Comparison of ENCODE assay signal across 17 cellular contexts in the genomic region with DNA sequence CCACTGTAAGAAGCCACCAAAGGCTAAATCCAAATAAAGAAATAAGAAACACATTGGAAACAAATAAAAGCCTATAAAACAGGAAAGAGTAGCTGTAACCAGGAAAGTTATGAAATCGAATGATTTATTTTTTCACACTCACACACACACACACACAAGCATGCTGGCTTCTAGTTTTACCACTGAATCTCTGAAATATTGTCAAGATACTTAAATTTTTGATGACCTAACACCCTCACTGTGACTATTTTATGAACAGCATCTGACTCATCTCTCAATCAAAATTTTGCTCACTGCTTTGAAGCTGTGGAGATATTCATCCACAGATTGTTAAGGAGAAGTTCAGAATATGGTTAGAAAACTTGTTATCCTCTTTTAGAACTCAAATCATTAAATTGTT. TPM values are rescaled to one million over a fixed set of nuclear protein-coding genes. Genes with fewer than 3 reads are reported as not detected.
"Had no signal": no experiment of that assay in that cellular context is flagged by ENCODE, and none has a peak within 500 bp of the region (broad histone marks: within the 10 kb centered on the region; RNA-seq: fewer than 3 reads in every experiment).

No MANE protein-coding gene starts in this region.

- H3K36me3 ChIP-seq: esophagus muscularis mucosa, sigmoid colon, suprapubic skin had no signal

- H3K4me1 ChIP-seq: esophagus muscularis mucosa, psoas muscle, sigmoid colon, suprapubic skin had no signal

- H3K4me3 ChIP-seq: esophagus muscularis mucosa, psoas muscle, sigmoid colon, suprapubic skin had no signal

- H3K27ac ChIP-seq: esophagus muscularis mucosa, psoas muscle, sigmoid colon, suprapubic skin had no signal

- ATAC-seq: activated CD4-positive, CD25-positive, alpha-beta regulatory T cell treated with anti-CD3 and anti-CD28 coated beads, Interleukin-2, amount 50 U/mL, for 24 hours; left lobe of liver; natural killer cell treated with Interleukin-12 subunit alpha and Interleukin-12 subunit beta and Interleukin-15 and Interleukin-18, amount 100 ng/mL, for 72 hours; psoas muscle had no signal

- DNase-seq: activated effector memory CD4-positive, alpha-beta T cell treated with anti-CD3 and anti-CD28 coated beads, Interleukin-2, amount 50 U/mL, for 16 hours; activated T-cell treated with anti-CD3 and anti-CD28 coated beads, Interleukin-2, amount 50 U/mL, for 1 hour; amygdala; foreskin melanocyte; head of caudate nucleus; mammary epithelial cell; occipital lobe; psoas muscle; sigmoid colon; stimulated activated CD4-positive, alpha-beta T cell treated with anti-CD3 and anti-CD28 coated beads, Interleukin-12 subunit alpha, Interleukin-12 subunit beta, amount 100 ng/mL, for 4 hours; stimulated activated naive CD4-positive, alpha-beta T cell had no signal

- H3K27me3 ChIP-seq: esophagus muscularis mucosa, sigmoid colon, suprapubic skin had no signal

- H3K9me3 ChIP-seq: psoas muscle, sigmoid colon, suprapubic skin had no signal

RNA-seq across cellular contexts. Expression of a gene that starts 13.9 kb away (rescaled TPM):
- total RNA-seq: left lobe of liver; mammary epithelial cell; natural killer cell treated with Interleukin-12 subunit alpha and Interleukin-12 subunit beta and Interleukin-15 and Interleukin-18, amount 100 ng/mL, for 72 hours; psoas muscle; suprapubic skin; T-helper 2 cell treated with Interferon-gamma antibody and Interleukin-4, amounts not matched to agents 100 ng/mL and 5 ng/mL, for 36 hours had no signal
- polyA plus RNA-seq: mammary epithelial cell, psoas muscle had no signal

RNA-seq across cellular contexts. Expression of a gene that starts 24.1 kb away (rescaled TPM):
- total RNA-seq: left lobe of liver; mammary epithelial cell; natural killer cell treated with Interleukin-12 subunit alpha and Interleukin-12 subunit beta and Interleukin-15 and Interleukin-18, amount 100 ng/mL, for 72 hours; psoas muscle; T-helper 2 cell treated with Interferon-gamma antibody and Interleukin-4, amounts not matched to agents 100 ng/mL and 5 ng/mL, for 36 hours had no signal
- polyA plus RNA-seq: mammary epithelial cell had no signal
